In the genomic region with DNA sequence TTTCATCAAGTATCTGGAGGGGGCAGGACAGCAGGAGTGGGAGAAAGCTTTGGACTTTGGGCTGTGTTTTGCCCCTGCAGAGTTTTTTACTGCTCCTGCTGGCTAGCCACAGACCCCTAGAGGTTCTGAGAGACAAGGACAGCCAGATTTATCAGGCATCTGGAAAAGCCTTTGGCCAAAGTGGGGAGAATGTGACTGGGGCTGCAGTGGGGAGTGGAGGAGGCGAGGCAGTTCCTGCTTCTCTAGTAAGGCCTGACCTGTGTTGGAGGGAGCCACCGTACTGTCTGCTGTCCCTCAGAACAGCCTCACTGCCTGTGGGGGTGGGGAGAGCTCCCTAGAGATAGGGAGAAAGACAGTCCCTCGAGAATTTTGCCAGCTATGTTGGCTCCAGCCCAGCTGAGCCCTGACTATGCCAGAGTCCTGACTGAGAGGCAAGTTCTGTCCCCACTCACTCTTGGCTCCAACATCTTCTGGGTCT, we compare ENCODE assay signal across 12 cellular contexts. TPM values are rescaled to one million over a fixed set of nuclear protein-coding genes. Genes with fewer than 3 reads are reported as not detected.
DNase-seq lines count a peak whose midpoint lies in the region; ATAC-seq and TF ChIP-seq lines count a peak whose summit lies in the region.
"Had no signal": no experiment of that assay in that cellular context is flagged by ENCODE, and none has a peak within 500 bp of the region (broad histone marks: within the 10 kb centered on the region; RNA-seq: fewer than 3 reads in every experiment).

No MANE protein-coding gene starts in this region.

- H3K4me3 ChIP-seq in breast epithelium (no peak overlapping the region), mammary epithelial cell (replicated peaks in 1 of 3; ENCODE audit: insufficient read depth in 1 of 3, low read depth in 2 of 3, low read length in 3 of 3) (no peak overlapping the region), gastroesophageal sphincter (peak overlapping the region in 1 of 2 donors; percentile 8)
- H3K4me3 ChIP-seq: suprapubic skin had no signal

- no peak for DNase-seq in breast epithelium (ENCODE audit: low spot score in 2 of 2)
- no peak for DNase-seq in mammary epithelial cell
- no peak for DNase-seq in A172 (ENCODE audit: low spot score)
- no peak for DNase-seq in inferior parietal cortex (ENCODE audit: extremely low spot score)
- no peak for DNase-seq in activated CD4-positive, alpha-beta memory T cell treated with anti-CD3 and anti-CD28 coated beads, Interleukin-2, amount 10 ng/mL, durations not matched to agents 7 days and 5 days
- DNase-seq: NCI-H1092 treated with DMSO at 0.1 percent for 48 hours; SHP77 treated with DMSO at 0.1 percent for 48 hours; stimulated activated CD4-positive, alpha-beta T cell treated with anti-CD3 and anti-CD28 coated beads, Interleukin-15, amount 100 ng/mL, for 24 hours had no signal

- no peaks in the 10 kb centered on the region for H3K9me3 Mint-ChIP-seq in nephron
- H3K9me3 Mint-ChIP-seq in activated CD4-positive, alpha-beta memory T cell treated with anti-CD3 and anti-CD28 coated beads, Interleukin-2, amount 10 ng/mL, durations not matched to agents 7 days and 5 days = no peaks in the 10 kb centered on the region

- H3K79me2 ChIP-seq in mammary epithelial cell (ENCODE audit: insufficient read depth, low read length) = no peaks in the 10 kb centered on the region

- H3K9me3 ChIP-seq in breast epithelium (no peaks in the 10 kb centered on the region), mammary epithelial cell (replicated peaks; ENCODE audit: insufficient read depth, low read length) (no peaks in the 10 kb centered on the region), gastroesophageal sphincter (no peaks in the 10 kb centered on the region)
- H3K9me3 ChIP-seq: suprapubic skin had no signal

- TF ChIP-seq POLR2A in breast epithelium (IDR thresholded peaks at IDR 0.05) = no peak
- no peak for TF ChIP-seq POLR2A in gastroesophageal sphincter (IDR thresholded peaks at IDR 0.05)

- intact Hi-C loops in breast epithelium (cut with DNase I; ENCODE audit: low total_unique reads) (no loop called here), mammary epithelial cell (cut with micrococcal nuclease) (no loop called here)

- peak overlapping the region; percentile 79 to 97 (median 91) for H3K27ac Mint-ChIP-seq in nephron
- no peak overlapping the region for H3K27ac Mint-ChIP-seq in activated CD4-positive, alpha-beta memory T cell treated with anti-CD3 and anti-CD28 coated beads, Interleukin-2, amount 10 ng/mL, durations not matched to agents 7 days and 5 days

- no peak overlapping the region for H3K9ac ChIP-seq in mammary epithelial cell (ENCODE audit: insufficient read depth, low read length)

- H3K4me3 Mint-ChIP-seq in nephron = peak overlapping the region; percentile 47 to 94 (median 87)
- H3K4me3 Mint-ChIP-seq in activated CD4-positive, alpha-beta memory T cell treated with anti-CD3 and anti-CD28 coated beads, Interleukin-2, amount 10 ng/mL, durations not matched to agents 7 days and 5 days = no peak overlapping the region

- CTCF ChIA-PET in mammary epithelial cell (lab: Charles Lee; ENCODE audit: low non-redundant PET) = no interaction called here
- CTCF ChIA-PET in activated CD4-positive, alpha-beta memory T cell treated with anti-CD3 and anti-CD28 coated beads, Interleukin-2, amount 10 ng/mL, durations not matched to agents 7 days and 5 days (lab: Charles Lee) = no interaction called here

- ATAC-seq in gastroesophageal sphincter (no peak), HG02981 (IDR thresholded peaks at IDR 0.05; ENCODE audit: unreplicated experiment) (no peak)

- no peaks in the 10 kb centered on the region for H4K20me1 ChIP-seq in mammary epithelial cell (ENCODE audit: insufficient read depth, low read length)

- H3K27me3 ChIP-seq in breast epithelium (no peaks in the 10 kb centered on the region), mammary epithelial cell (ENCODE audit: insufficient read depth, low read length) (no peaks in the 10 kb centered on the region), gastroesophageal sphincter (no peaks in the 10 kb centered on the region)
- H3K27me3 ChIP-seq: suprapubic skin had no signal

- BruUV-seq in mammary epithelial cell (replicated peaks; lab: Mats Ljungman, UMichigan) = no TSS peak

- no peak for TF ChIP-seq EP300 in gastroesophageal sphincter (IDR thresholded peaks at IDR 0.05)

- H2AFZ ChIP-seq in mammary epithelial cell (ENCODE audit: low read depth, low read length) = no peak overlapping the region

- H3K36me3 ChIP-seq in breast epithelium (no peaks in the 10 kb centered on the region), mammary epithelial cell (ENCODE audit: insufficient read depth, low read length) (no peaks in the 10 kb centered on the region), gastroesophageal sphincter (no peaks in the 10 kb centered on the region)
- H3K36me3 ChIP-seq: suprapubic skin had no signal

- POLR2A ChIA-PET in activated CD4-positive, alpha-beta memory T cell treated with anti-CD3 and anti-CD28 coated beads, Interleukin-2, amount 10 ng/mL, durations not matched to agents 7 days and 5 days (lab: Charles Lee) = no interaction called here

- dilution Hi-C loops in mammary epithelial cell (cut with HindIII; ENCODE audit: low sequenced_read_pairs) = loop anchor here (5.0 kb wide), 1 partner anchor 47 kb away; no protein-coding TSS in a partner anchor

- no peaks in the 10 kb centered on the region for H3K36me3 Mint-ChIP-seq in nephron (ENCODE audit: low read depth)
- no peaks in the 10 kb centered on the region for H3K36me3 Mint-ChIP-seq in activated CD4-positive, alpha-beta memory T cell treated with anti-CD3 and anti-CD28 coated beads, Interleukin-2, amount 10 ng/mL, durations not matched to agents 7 days and 5 days (ENCODE audit: low read depth)

- in situ Hi-C loops in mammary epithelial cell (cut with MboI; ENCODE audit: low sequenced_read_pairs in 2 of 2) = no loop called here

- H3K4me1 Mint-ChIP-seq in nephron = peaks cover 74% of the 10 kb centered on the region
- H3K4me1 Mint-ChIP-seq in activated CD4-positive, alpha-beta memory T cell treated with anti-CD3 and anti-CD28 coated beads, Interleukin-2, amount 10 ng/mL, durations not matched to agents 7 days and 5 days = peaks cover 15% of the 10 kb centered on the region

- H3K4me1 ChIP-seq in breast epithelium (peaks cover 0 to 3% of the 10 kb centered on the region in 2 donors), mammary epithelial cell (ENCODE audit: insufficient read depth, low read length) (no peaks in the 10 kb centered on the region), gastroesophageal sphincter (peaks cover 0 to 80% (median 31%) of the 10 kb centered on the region in 3 donors)

- H3K4me2 ChIP-seq in mammary epithelial cell (ENCODE audit: insufficient read depth, low read depth, low read length) = no peak overlapping the region

- peak overlapping the region; percentile 31 to 45 for H3K27ac ChIP-seq in breast epithelium
- no peak overlapping the region for H3K27ac ChIP-seq in mammary epithelial cell (ENCODE audit: insufficient read depth, low read depth, low read length)
- peak overlapping the region in 3 of 4 donors; percentile 89 to 94 (median 91) for H3K27ac ChIP-seq in gastroesophageal sphincter
- H3K27ac ChIP-seq: suprapubic skin had no signal

- no peaks in the 10 kb centered on the region for H3K27me3 Mint-ChIP-seq in nephron (ENCODE audit: low read depth)
- peaks cover 4% of the 10 kb centered on the region for H3K27me3 Mint-ChIP-seq in activated CD4-positive, alpha-beta memory T cell treated with anti-CD3 and anti-CD28 coated beads, Interleukin-2, amount 10 ng/mL, durations not matched to agents 7 days and 5 days

- WGBS in mammary epithelial cell (ENCODE audit: low coverage, missing lambda C conversion rate) = 35% methylated on average over 3 of the region's 3 CpGs
- WGBS in gastroesophageal sphincter (ENCODE audit: low coverage in 1 of 2), 2 donors = 0 to 25% methylated on average over 1 to 2 of the region's 3 CpGs

- TF ChIP-seq CTCF in breast epithelium (IDR thresholded peaks at IDR 0.05) = no peak
- no peak for TF ChIP-seq CTCF in mammary epithelial cell (conservative IDR thresholded peaks at IDR 0.05 in 1 of 2, IDR thresholded peaks at IDR 0.05 in 1 of 2; ENCODE audit: extremely low read depth in 1 of 2, insufficient read depth in 1 of 2, low read depth in 1 of 2, low read length in 2 of 2)
- TF ChIP-seq CTCF in gastroesophageal sphincter (IDR thresholded peaks at IDR 0.05) = peak in 1 of 4 experiments; percentile 23
- peak in 2 of 3 experiments; percentile 12 to 29 for TF ChIP-seq CTCF in nephron (IDR thresholded peaks at IDR 0.05; ENCODE audit: unreplicated experiment in 3 of 3)

RNA-seq across cellular contexts. Expression of a gene that starts 2.2 kb away (rescaled TPM):
- total RNA-seq in breast epithelium (1 to 10 TPM; 1.6 to 3.4 (median 2.6) TPM), mammary epithelial cell (under 1 TPM; 0.16 to 0.33 TPM), gastroesophageal sphincter (10 to 100 TPM; 19.1 to 34.4 (median 26.5) TPM)
- polyA plus RNA-seq in mammary epithelial cell = 0.09 TPM
- polyA minus RNA-seq in mammary epithelial cell = not detected
- total RNA-seq in A172 (2014; rRNA removed; shearing (Covaris generic)) = 0.10 and 0.12 TPM in 2 replicates
- under 1 TPM; 0.20 TPM for total RNA-seq in activated CD4-positive, alpha-beta memory T cell treated with anti-CD3 and anti-CD28 coated beads, Interleukin-2, amount 10 ng/mL, durations not matched to agents 7 days and 5 days

Comparison
In these comparisons a context has a peak if more than half of its experiments do, and no peak if none do; other contexts are left out.
1. CTCF ChIP-seq: peak in nephron (2 of 3); none in breast epithelium (0 of 3) and mammary epithelial cell (0 of 2).
2. RNA of a gene that starts 2.2 kb away (total RNA-seq): 19.1 to 34.4 TPM in gastroesophageal sphincter; 1.6 to 3.4 TPM in breast epithelium, 0.16 to 0.33 TPM in mammary epithelial cell, 0.20 TPM in activated CD4-positive, alpha-beta memory T cell treated with anti-CD3 and anti-CD28 coated beads, Interleukin-2, amount 10 ng/mL, durations not matched to agents 7 days and 5 days and 0.10 to 0.12 TPM in A172; every median in the first group is over 4 times any median in the second.